ENCODE assay signal across 29 cellular contexts in the genomic region with DNA sequence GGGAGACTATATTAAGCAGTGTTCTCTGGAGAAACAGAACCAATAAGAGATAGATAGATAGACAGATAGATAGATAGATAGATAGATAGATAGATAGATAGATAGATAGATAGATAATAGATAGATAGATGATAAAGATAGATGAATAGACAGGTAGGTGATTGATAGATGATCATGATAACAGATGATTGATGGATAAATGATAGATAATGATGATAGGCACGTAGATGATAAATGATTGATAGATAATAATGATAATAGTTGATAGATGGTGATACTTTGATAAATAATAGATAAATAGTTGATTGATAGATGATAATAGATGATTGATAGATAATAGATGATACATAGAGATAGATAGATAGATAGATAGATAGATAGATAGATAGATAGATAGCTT. TPM values are rescaled to one million over a fixed set of nuclear protein-coding genes. Genes with fewer than 3 reads are reported as not detected.
"Had no signal": no experiment of that assay in that cellular context is flagged by ENCODE, and none has a peak within 500 bp of the region (broad histone marks: within the 10 kb centered on the region; RNA-seq: fewer than 3 reads in every experiment).

No MANE protein-coding gene starts in this region.

- ATAC-seq: stimulated activated memory B cell treated with anti-CD40 and anti-IgM and Interleukin-4, amounts not matched to agents 10 μg/mL and 1 μg/mL and 100 μg/mL, for 72 hours; stimulated activated naive B cell treated with anti-CD40 and anti-IgM and Interleukin-4, amounts not matched to agents 10 μg/mL and 1 μg/mL and 100 μg/mL, for 72 hours; stimulated activated naive CD8-positive, alpha-beta T cell treated with anti-CD3 and anti-CD28 coated beads, Interleukin-15, amount 100 ng/mL, for 72 hours; stimulated activated naive CD8-positive, alpha-beta T cell treated with anti-CD3 and anti-CD28 coated beads, Interleukin-15, Interleukin-2, amounts not matched to agents 100 U/mL and 50 U/mL, for 24 hours; upper lobe of right lung had no signal

- FAIRE-seq: urothelium cell line had no signal

- H3K4me1 ChIP-seq: stomach, suprapubic skin, testis, thyroid gland, tibial artery, tibial nerve, transverse colon, upper lobe of left lung, upper lobe of right lung, uterus, vagina had no signal

- H3K27ac ChIP-seq: stomach, suprapubic skin, testis, thoracic aorta, thyroid gland, tibial artery, tibial nerve, transverse colon, upper lobe of left lung, upper lobe of right lung, uterus, vagina had no signal

- H3K27me3 ChIP-seq: testis, thyroid gland, tibial artery, tibial nerve, upper lobe of left lung, upper lobe of right lung, uterus, vagina had no signal

- DNase-seq: stimulated activated CD4-positive, alpha-beta T cell treated with anti-CD3 and anti-CD28 coated beads, Interleukin-2, amount 100 ng/mL, for 48 hours; stimulated activated CD4-positive, alpha-beta T cell treated with anti-CD3 and anti-CD28 coated beads, Interleukin-4, amount 100 ng/mL, for 1 hour; stimulated activated CD4-positive, alpha-beta T cell treated with anti-CD3 and anti-CD28 coated beads, Interleukin-4, amount 100 ng/mL, for 24 hours; stimulated activated CD4-positive, alpha-beta T cell treated with anti-CD3 and anti-CD28 coated beads, Interleukin-4, amount 100 ng/mL, for 4 hours; stimulated activated CD8-positive, alpha-beta memory T cell treated with anti-CD3 and anti-CD28 coated beads, Interleukin-4, amount 100 ng/mL, for 48 hours; stimulated activated naive B cell treated with anti-CD40 and anti-IgM and Interleukin-4, amounts not matched to agents 10 μg/mL and 1 μg/mL and 100 μg/mL, for 72 hours; stimulated activated naive CD4-positive, alpha-beta T cell; stimulated activated naive CD4-positive, alpha-beta T cell treated with Interleukin-2 at 50 U/mL for 16 hours; stimulated activated naive CD8-positive, alpha-beta T cell treated with anti-CD3 and anti-CD28 coated beads, Interleukin-15, amount 100 ng/mL, for 72 hours; stimulated activated naive CD8-positive, alpha-beta T cell treated with anti-CD3 and anti-CD28 coated beads, Interleukin-15, Interleukin-2, amounts not matched to agents 100 U/mL and 50 U/mL, for 24 hours; stomach; substantia nigra; testis; thyroid gland; tibial artery; transverse colon; trophoblast cell; upper lobe of left lung; upper lobe of right lung; uterus had no signal

- H3K36me3 ChIP-seq: stomach, suprapubic skin, thoracic aorta, thyroid gland, tibial artery, tibial nerve, transverse colon, upper lobe of left lung, upper lobe of right lung, uterus, vagina had no signal

- H3K9me3 ChIP-seq: stomach, suprapubic skin, testis, thoracic aorta, thyroid gland, tibial artery, tibial nerve, transverse colon, upper lobe of left lung, upper lobe of right lung, uterus, vagina had no signal

- H3K4me3 ChIP-seq: stomach, suprapubic skin, testis, thoracic aorta, thyroid gland, tibial artery, tibial nerve, transverse colon, upper lobe of left lung, upper lobe of right lung, uterus, vagina had no signal

RNA-seq across cellular contexts. Expression of a gene that starts 48.5 kb away (rescaled TPM):
- total RNA-seq: stomach, suprapubic skin, temporal lobe, thoracic aorta, tibial nerve, transverse colon, upper lobe of left lung, upper lobe of right lung, ureter, urinary bladder, uterus, vagina had no signal
- polyA plus RNA-seq: stomach, urinary bladder had no signal
